In genomic region chr18:36179562-36180334, GRCh38 we compare ENCODE assay signal across 10 cellular contexts. TPM values are rescaled to one million over a fixed set of nuclear protein-coding genes. Genes with fewer than 3 reads are reported as not detected.
DNase-seq lines count a peak whose midpoint lies in the region; ATAC-seq and TF ChIP-seq lines count a peak whose summit lies in the region.
"Had no signal": no experiment of that assay in that cellular context is flagged by ENCODE, and none has a peak within 500 bp of the region (broad histone marks: within the 10 kb centered on the region; RNA-seq: fewer than 3 reads in every experiment).

No MANE protein-coding gene starts in this region.

- DNase-seq in SIG-M5 treated with dmso at 0.1 percent for 504 hours (lab: John Stamatoyannopoulos, UW; ENCODE audit: unreplicated experiment) (peak; percentile 14), SIG-M5 (lab: John Stamatoyannopoulos, UW) (no peak), astrocyte of the cerebellum (ENCODE audit: low read depth) (peak; percentile 51), left lobe of liver (ENCODE audit: low spot score) (peak; percentile 65), tibial artery (peak; percentile 81 to 84), NCI-H1092 treated with DMSO at 0.1 percent for 48 hours (lab: John Stamatoyannopoulos, UW) (no peak), GM13976 (ENCODE audit: low spot score) (no peak)

- no peaks in the 10 kb centered on the region for H3K27me3 ChIP-seq in tibial artery
- H3K27me3 ChIP-seq: Peyer's patch had no signal

- intact Hi-C loops in tibial artery (cut with DNase I; ENCODE audit: low total_unique reads) = loop anchor here (10.0 kb wide), 1 partner anchor 95 kb away; no protein-coding TSS in a partner anchor

- in situ Hi-C loops in astrocyte of the cerebellum (cut with HindIII; ENCODE audit: low sequenced_read_pairs) = no loop called here
- in situ Hi-C loops in GM13976 (cut with MboI; ENCODE audit: low sequenced_read_pairs, unreplicated experiment) = no loop called here

- ATAC-seq in left lobe of liver = peak; percentile 4
- no peak for ATAC-seq in HG02884 (IDR thresholded peaks at IDR 0.05; ENCODE audit: unreplicated experiment)
- ATAC-seq: HCT116 had no signal

- H3K36me3 ChIP-seq in tibial artery = peaks cover 16 to 26% (median 26%) of the 10 kb centered on the region in 3 donors

- TF ChIP-seq CTCF in astrocyte of the cerebellum (IDR thresholded peaks at IDR 0.05; ENCODE audit: low read depth, low read length, missing control alignments) (no peak), tibial artery (IDR thresholded peaks at IDR 0.05) (no peak), GM13976 (IDR thresholded peaks at IDR 0.05; ENCODE audit: borderline replicate concordance, control extremely low read depth, extremely low read depth, insufficient read depth, missing control alignments) (no peak)

- no peaks in the 10 kb centered on the region for H3K9me3 ChIP-seq in tibial artery
- H3K9me3 ChIP-seq: Peyer's patch had no signal

- H3K4me3 ChIP-seq in astrocyte of the cerebellum (ENCODE audit: low read depth, low read length) = no peak overlapping the region
- H3K4me3 ChIP-seq in tibial artery = no peak overlapping the region
- H3K4me3 ChIP-seq: Peyer's patch had no signal

- H3K4me1 ChIP-seq in tibial artery = peaks cover 0 to 21% (median 16%) of the 10 kb centered on the region in 4 donors

- peak overlapping the region; percentile 57 to 58 for H3K27ac ChIP-seq in tibial artery

RNA-seq across cellular contexts. Expression of gene MOCOS, which starts 7.5 kb away (rescaled TPM):
- 27.4 TPM for total RNA-seq in left lobe of liver

RNA-seq across cellular contexts. Expression of gene ELP2, which starts 50.0 kb away (rescaled TPM):
- total RNA-seq in left lobe of liver = 52.1 TPM

RNA-seq across cellular contexts. Expression of gene SLC39A6, which starts 50.6 kb away (rescaled TPM):
- total RNA-seq in left lobe of liver = 6.6 TPM

Comparison
In these comparisons a context has a peak if more than half of its experiments do, and no peak if none do; other contexts are left out.
1. DNase-seq: peak in SIG-M5 treated with dmso at 0.1 percent for 504 hours (single experiment), astrocyte of the cerebellum (single experiment), left lobe of liver (single experiment) and tibial artery (2 of 2); none in SIG-M5 (single experiment), NCI-H1092 treated with DMSO at 0.1 percent for 48 hours (single experiment) and GM13976 (single experiment).